8 cellular contexts compared by ENCODE assay signal in genomic region chr2:120680136-120680761, GRCh38. TPM values are rescaled to one million over a fixed set of nuclear protein-coding genes. Genes with fewer than 3 reads are reported as not detected.
DNase-seq lines count a peak whose midpoint lies in the region; ATAC-seq, FAIRE-seq and TF ChIP-seq lines count a peak whose summit lies in the region.

No MANE protein-coding gene starts in this region.

- DNase-seq in LNCaP clone FGC (ENCODE audit: low read depth) (peak; percentile 68), SHP77 (lab: John Stamatoyannopoulos, UW) (peak; percentile 67 to 79), frontal cortex (ENCODE audit: low spot score in 2 of 2) (peak; percentile 72 to 84), ovary (peak; percentile 77 to 87 (median 85)), thoracic aorta (ENCODE audit: low spot score) (peak; percentile 43)
- DNase-seq in activated T-helper 9 cell treated with anti-CD3 and anti-CD28 coated beads, Interleukin-2, amount 50 U/mL, for 16 hours (ENCODE audit: low read depth), result peak; percentile 62

- peaks cover 7 to 25% (median 20%) of the 10 kb centered on the region in 10 experiments for H3K4me1 ChIP-seq in BLaER1 treated with 17β-estradiol and CSF1 and Interleukin-3, amounts not matched to agents 10 nM and 100 nM
- H3K4me1 ChIP-seq in ovary (ENCODE audit: insufficient read depth) (peaks cover 2% of the 10 kb centered on the region), thoracic aorta (ENCODE audit: control insufficient read depth in 1 of 2, low read depth in 2 of 2) (peaks cover 0 to 16% of the 10 kb centered on the region in 2 donors)

- TF ChIP-seq POLR2A in ovary (IDR thresholded peaks at IDR 0.05), result no peak

- H3K9ac ChIP-seq in BLaER1 treated with 17β-estradiol and CSF1 and Interleukin-3, amounts not matched to agents 10 nM and 100 nM, result 0 out of 22 replicates have a peak overlapping the region, but pooled peaks of 1 of the 11 experiments have one; percentile 25

- H3K27me3 ChIP-seq in BLaER1 treated with 17β-estradiol and CSF1 and Interleukin-3, amounts not matched to agents 10 nM and 100 nM, result peaks cover 9 to 27% (median 18%) of the 10 kb centered on the region in 11 experiments; a peak in 18 of 22 replicates
- no peaks in the 10 kb centered on the region for H3K27me3 ChIP-seq in ovary
- H3K27me3 ChIP-seq in thoracic aorta (replicated peaks; ENCODE audit: insufficient read depth), result no peaks in the 10 kb centered on the region

- ATAC-seq in GM19463 (IDR thresholded peaks at IDR 0.05; ENCODE audit: unreplicated experiment), result peak; percentile 57
- ATAC-seq in thoracic aorta (ENCODE audit: insufficient number of reproducible peaks, low FRiP score, low read depth), result no peak

- TF ChIP-seq EP300 in ovary (IDR thresholded peaks at IDR 0.05), result no peak

- peak overlapping the region; percentile 40 to 78 (median 65); a peak in 19 of 22 replicates for H3K4me2 ChIP-seq in BLaER1 treated with 17β-estradiol and CSF1 and Interleukin-3, amounts not matched to agents 10 nM and 100 nM

- intact Hi-C loops in ovary (cut with DNase I), result loop anchor here in 1 of 4 donors (2.0 kb wide), 1 partner anchor 337 kb away; no protein-coding TSS in a partner anchor

- H4K20me1 ChIP-seq in BLaER1 treated with 17β-estradiol and CSF1 and Interleukin-3, amounts not matched to agents 10 nM and 100 nM, result 0 out of 22 replicates have a peak, but pooled peaks cover 0 to 8% (median 0%) of the 10 kb centered on the region in 11 experiments

- peak; percentile 80 for TF ChIP-seq CTCF in LNCaP clone FGC (IDR thresholded peaks at IDR 0.05; ENCODE audit: control insufficient read depth, extremely low read depth, insufficient read depth)
- TF ChIP-seq CTCF in ovary (IDR thresholded peaks at IDR 0.05), result peak in 2 of 3 donors; percentile 79 to 82
- TF ChIP-seq CTCF in thoracic aorta (IDR thresholded peaks at IDR 0.05), result peak; percentile 64

- no peak overlapping the region for H3K27ac ChIP-seq in BLaER1 treated with 17β-estradiol and CSF1 and Interleukin-3, amounts not matched to agents 10 nM and 100 nM
- no peak overlapping the region for H3K27ac ChIP-seq in ovary
- H3K27ac ChIP-seq in thoracic aorta, result no peak overlapping the region

- H3K36me3 ChIP-seq in BLaER1 treated with 17β-estradiol and CSF1 and Interleukin-3, amounts not matched to agents 10 nM and 100 nM, result no peaks in the 10 kb centered on the region
- H3K36me3 ChIP-seq in ovary (no peaks in the 10 kb centered on the region), thoracic aorta (no peaks in the 10 kb centered on the region)

- WGBS in ovary, 3 donors, result 14 to 28% (median 15%) methylated on average over 9 to 18 of the region's 18 CpGs

- no peaks in the 10 kb centered on the region for H3K9me3 ChIP-seq in BLaER1 treated with 17β-estradiol and CSF1 and Interleukin-3, amounts not matched to agents 10 nM and 100 nM (replicated peaks in 1 of 11)
- H3K9me3 ChIP-seq in ovary (no peaks in the 10 kb centered on the region), thoracic aorta (no peaks in the 10 kb centered on the region)

- no peak overlapping the region for H3K4me3 ChIP-seq in BLaER1 treated with 17β-estradiol and CSF1 and Interleukin-3, amounts not matched to agents 10 nM and 100 nM
- H3K4me3 ChIP-seq in LNCaP clone FGC (ENCODE audit: low read depth, low read length) (no peak overlapping the region), ovary (no peak overlapping the region), thoracic aorta (peak overlapping the region; percentile 46)

- FAIRE-seq in frontal cortex (lab: Jason Lieb, UNC), result no peak

RNA-seq across cellular contexts. Expression of gene GLI2, which starts 55.4 kb away (rescaled TPM):
- total RNA-seq in frontal cortex (0.41 TPM), ovary (10 to 100 TPM in 6 of 7 donors, 1 to 10 TPM in 1; 6.9 to 53.0 (median 38.9) TPM), thoracic aorta (1 to 10 TPM; 4.9 to 5.4 TPM)
- polyA plus RNA-seq in ovary, result 10 to 100 TPM in 1 of 2 donors, 1 to 10 TPM in 1; 5.9 to 18.5 TPM
